Comparison of ENCODE assay signal across 25 cellular contexts in the genomic region with DNA sequence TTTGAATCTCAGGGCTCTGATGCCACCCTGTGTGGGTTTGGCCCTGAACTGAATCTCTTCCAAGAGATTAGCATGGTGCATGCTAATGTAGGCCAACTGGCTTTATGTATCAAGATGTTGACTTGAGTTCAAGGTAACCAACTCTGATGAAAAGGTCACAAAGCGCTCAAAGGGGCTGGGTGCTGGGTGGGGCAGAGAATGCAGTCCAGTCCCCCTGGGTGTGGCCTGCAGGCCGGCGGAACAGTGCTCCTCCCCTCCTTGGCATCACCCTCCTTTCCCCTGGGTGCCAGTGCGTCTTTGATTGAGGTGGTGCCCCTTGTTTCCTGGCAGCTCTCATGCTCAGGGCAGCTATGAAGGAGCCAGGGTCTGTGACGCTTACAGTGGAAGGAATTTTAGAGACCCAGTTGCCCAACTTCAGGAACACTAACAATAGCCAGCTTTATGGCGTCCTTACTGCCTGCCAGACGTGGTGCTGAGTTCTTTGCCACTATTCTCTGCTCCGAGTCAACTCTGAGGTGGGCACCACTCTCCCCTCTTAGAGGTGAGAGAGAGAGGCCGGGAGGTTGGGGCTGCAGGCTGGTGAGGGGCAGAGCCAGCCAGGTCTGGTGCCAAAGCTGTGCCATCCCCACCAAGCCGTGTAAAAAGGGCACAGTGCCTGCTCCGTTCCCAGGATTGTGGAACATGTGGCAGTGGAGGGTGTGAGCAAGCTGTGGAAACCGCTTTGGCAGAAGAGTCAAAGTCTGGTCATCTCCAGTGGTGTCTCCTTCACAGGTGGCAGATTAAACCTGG. TPM values are rescaled to one million over a fixed set of nuclear protein-coding genes. Genes with fewer than 3 reads are reported as not detected.
A peak's percentile ranks its signal among the peaks of the same experiment; 100 is the strongest.
DNase-seq lines count a peak whose midpoint lies in the region; ATAC-seq and TF ChIP-seq lines count a peak whose summit lies in the region.
"Had no signal": no experiment of that assay in that cellular context is flagged by ENCODE, and none has a peak within 500 bp of the region (broad histone marks: within the 10 kb centered on the region; RNA-seq: fewer than 3 reads in every experiment).

No MANE protein-coding gene starts in this region.

- peak; percentile 47 for ATAC-seq in Right ventricle myocardium superior (ENCODE audit: poor library complexity)
- ATAC-seq in mucosa of descending colon: peak; percentile 31
- ATAC-seq: GM12878 had no signal

- H3K27me3 ChIP-seq in adrenal gland: no peaks in the 10 kb centered on the region
- no peaks in the 10 kb centered on the region for H3K27me3 ChIP-seq in stomach smooth muscle (ENCODE audit: control insufficient read depth in 1 of 2, insufficient read depth in 2 of 2, low read length in 2 of 2)
- no peaks in the 10 kb centered on the region for H3K27me3 ChIP-seq in testis
- H3K27me3 ChIP-seq: BLaER1 treated with 17β-estradiol and CSF1 and Interleukin-3, amounts not matched to agents 10 nM and 100 nM; ovary; uterus had no signal

- DNase-seq in adrenal gland: peak in 5 of 7 donors; percentile 52 to 77 (median 71)
- DNase-seq in Right ventricle myocardium superior: no peak
- DNase-seq in mucosa of descending colon: no peak
- DNase-seq in T-helper 2 cell treated with Interferon-gamma antibody and Interleukin-4, amounts not matched to agents 5 μg/mL and 100 μg/mL, for 36 hours (ENCODE audit: low spot score): no peak
- DNase-seq in cerebellar nuclear complex (lab: John Stamatoyannopoulos, UW): no peak
- no peak for DNase-seq in DMS79 treated with DMSO at 0.1 percent for 48 hours (lab: John Stamatoyannopoulos, UW)
- no peak for DNase-seq in testis
- DNase-seq: activated gamma-delta T cell treated with Interleukin-2 at 50 U/mL for 16 hours; activated T-cell treated with anti-CD3 and anti-CD28 coated beads, Interleukin-2, amount 50 U/mL, for 24 hours; Caco-2; DND-41; head of caudate nucleus; Kasumi-1; NCI-H1092; NCI-H187 treated with DMSO at 0.1 percent for 48 hours; NCI-H748 treated with DMSO at 0.1 percent for 48 hours; nephron progenitor cell; ovary; stimulated activated CD8-positive, alpha-beta memory T cell treated with anti-CD3 and anti-CD28 coated beads, Interleukin-4, amount 100 ng/mL, for 48 hours; uterus had no signal

- no peaks in the 10 kb centered on the region for H3K9me3 ChIP-seq in adrenal gland (replicated peaks in 1 of 3)
- no peaks in the 10 kb centered on the region for H3K9me3 ChIP-seq in mucosa of descending colon
- no peaks in the 10 kb centered on the region for H3K9me3 ChIP-seq in stomach smooth muscle (ENCODE audit: control insufficient read depth in 2 of 2, low read length in 2 of 2)
- no peaks in the 10 kb centered on the region for H3K9me3 ChIP-seq in testis
- H3K9me3 ChIP-seq: BLaER1 treated with 17β-estradiol and CSF1 and Interleukin-3, amounts not matched to agents 10 nM and 100 nM; Caco-2; ovary; uterus had no signal

- H3K9ac ChIP-seq in stomach smooth muscle (ENCODE audit: low read length in 2 of 2): peak overlapping the region in 1 of 2 donors; percentile 50
- H3K9ac ChIP-seq: BLaER1 treated with 17β-estradiol and CSF1 and Interleukin-3, amounts not matched to agents 10 nM and 100 nM had no signal

- intact Hi-C loops in adrenal gland (cut with DNase I) (no loop called here), Right ventricle myocardium superior (cut with DNase I) (no loop called here), mucosa of descending colon (cut with DNase I, micrococcal nuclease) (no loop called here), testis (cut with DNase I; ENCODE audit: low total_unique reads) (no loop called here)

- H3K4me1 ChIP-seq in adrenal gland (replicated peaks in 1 of 2) (peaks cover 7 to 34% of the 10 kb centered on the region in 2 donors), mucosa of descending colon (ENCODE audit: low read depth) (no peaks in the 10 kb centered on the region), stomach smooth muscle (ENCODE audit: control insufficient read depth, insufficient read depth, low read length) (peaks cover 94% of the 10 kb centered on the region), testis (no peaks in the 10 kb centered on the region)
- H3K4me1 ChIP-seq: Caco-2, uterus had no signal

- H3K27me3 Mint-ChIP-seq in T-helper 2 cell treated with Interferon-gamma antibody and Interleukin-4, amounts not matched to agents 5 μg/mL and 100 μg/mL, for 36 hours (ENCODE audit: low read depth): peaks cover 8% of the 10 kb centered on the region

- H3K4me3 ChIP-seq in adrenal gland (no peak overlapping the region), mucosa of descending colon (no peak overlapping the region), stomach smooth muscle (ENCODE audit: low read length in 2 of 2) (peak overlapping the region in 1 of 2 donors; percentile 35), testis (no peak overlapping the region)
- H3K4me3 ChIP-seq: BLaER1 treated with 17β-estradiol and CSF1 and Interleukin-3, amounts not matched to agents 10 nM and 100 nM; GM12878; ovary; uterus had no signal

- no peaks in the 10 kb centered on the region for H3K9me3 Mint-ChIP-seq in T-helper 2 cell treated with Interferon-gamma antibody and Interleukin-4, amounts not matched to agents 5 μg/mL and 100 μg/mL, for 36 hours
- H3K9me3 Mint-ChIP-seq: activated T-cell treated with anti-CD3 and anti-CD28 coated beads, Interleukin-2, amount 50 U/mL, for 24 hours; dendritic cell treated with granulocyte-macrophage colony-stimulating factor and Interleukin-4, amounts not matched to agents 40 ng/mL and 50 ng/mL, for 4 days; nephron progenitor cell; T-helper 1 cell treated with Interleukin-12 subunit alpha and Interleukin-12 subunit beta and Interleukin-4 antibody, amounts not matched to agents 30 μg/mL and 1 μg/mL, for 36 hours had no signal

- H3K4me1 Mint-ChIP-seq in T-helper 2 cell treated with Interferon-gamma antibody and Interleukin-4, amounts not matched to agents 5 μg/mL and 100 μg/mL, for 36 hours (ENCODE audit: low read depth): peaks cover 3% of the 10 kb centered on the region

- H3K36me3 Mint-ChIP-seq in T-helper 2 cell treated with Interferon-gamma antibody and Interleukin-4, amounts not matched to agents 5 μg/mL and 100 μg/mL, for 36 hours (ENCODE audit: low read depth): no peaks in the 10 kb centered on the region

- WGBS in adrenal gland, 4 donors: 57 to 70% (median 63%) methylated on average over 9 to 12 of the region's 12 CpGs
- WGBS in testis, 2 donors: 85 to 93% methylated on average over 12 of the region's 12 CpGs

- H3K27ac Mint-ChIP-seq in T-helper 2 cell treated with Interferon-gamma antibody and Interleukin-4, amounts not matched to agents 5 μg/mL and 100 μg/mL, for 36 hours: no peak overlapping the region
- H3K27ac Mint-ChIP-seq: activated T-cell treated with anti-CD3 and anti-CD28 coated beads, Interleukin-2, amount 50 U/mL, for 24 hours; dendritic cell treated with granulocyte-macrophage colony-stimulating factor and Interleukin-4, amounts not matched to agents 40 ng/mL and 50 ng/mL, for 4 days; nephron progenitor cell; T-helper 1 cell treated with Interleukin-12 subunit alpha and Interleukin-12 subunit beta and Interleukin-4 antibody, amounts not matched to agents 30 μg/mL and 1 μg/mL, for 36 hours had no signal

- TF ChIP-seq CTCF in adrenal gland (IDR thresholded peaks at IDR 0.05): no peak
- no peak for TF ChIP-seq CTCF in mucosa of descending colon (IDR thresholded peaks at IDR 0.05)
- TF ChIP-seq CTCF in testis (IDR thresholded peaks at IDR 0.05): no peak

- H3K27ac ChIP-seq in adrenal gland (peak overlapping the region in 4 of 5 donors; percentile 27 to 65 (median 34)), stomach smooth muscle (ENCODE audit: low read length) (peak overlapping the region; percentile 98), testis (no peak overlapping the region)
- H3K27ac ChIP-seq: BLaER1 treated with 17β-estradiol and CSF1 and Interleukin-3, amounts not matched to agents 10 nM and 100 nM; ovary; uterus had no signal

- TF ChIP-seq POLR2A in adrenal gland (IDR thresholded peaks at IDR 0.05) (no peak), testis (IDR thresholded peaks at IDR 0.05) (no peak)

- H3K36me3 ChIP-seq in adrenal gland (replicated peaks in 1 of 2) (peaks cover 0 to 14% of the 10 kb centered on the region in 2 donors), mucosa of descending colon (ENCODE audit: low read depth) (no peaks in the 10 kb centered on the region), stomach smooth muscle (ENCODE audit: control insufficient read depth in 2 of 2, insufficient read depth in 2 of 2, low read length in 2 of 2) (peaks cover 41 to 52% of the 10 kb centered on the region in 2 donors), testis (ENCODE audit: low read depth, missing control alignments) (no peaks in the 10 kb centered on the region)
- H3K36me3 ChIP-seq: BLaER1 treated with 17β-estradiol and CSF1 and Interleukin-3, amounts not matched to agents 10 nM and 100 nM; ovary; uterus had no signal

- no peak overlapping the region for H3K4me3 Mint-ChIP-seq in T-helper 2 cell treated with Interferon-gamma antibody and Interleukin-4, amounts not matched to agents 5 μg/mL and 100 μg/mL, for 36 hours
- H3K4me3 Mint-ChIP-seq: activated T-cell treated with anti-CD3 and anti-CD28 coated beads, Interleukin-2, amount 50 U/mL, for 24 hours; dendritic cell treated with granulocyte-macrophage colony-stimulating factor and Interleukin-4, amounts not matched to agents 40 ng/mL and 50 ng/mL, for 4 days; nephron progenitor cell; T-helper 1 cell treated with Interleukin-12 subunit alpha and Interleukin-12 subunit beta and Interleukin-4 antibody, amounts not matched to agents 30 μg/mL and 1 μg/mL, for 36 hours had no signal

RNA-seq across cellular contexts. Expression of gene SYNM, which starts 9.8 kb away (rescaled TPM):
- total RNA-seq in adrenal gland: 10 to 100 TPM; 23.6 to 44.6 (median 38.3) TPM
- 10 to 100 TPM; 11.1 to 25.0 (median 22.0) TPM for polyA plus RNA-seq in adrenal gland
- 295 TPM for total RNA-seq in Right ventricle myocardium superior
- 100 to 1,000 TPM in 1 of 3 donors, 10 to 100 TPM in 2; 10.9 to 777 (median 37.0) TPM for total RNA-seq in mucosa of descending colon
- total RNA-seq in testis: 10 to 100 TPM in 1 of 2 donors, 1 to 10 TPM in 1; 10.0 to 11.1 TPM
- 17.9 TPM for polyA plus RNA-seq in testis (ENCODE audit: insufficient read depth, low read depth, low replicate concordance)

Comparison
In these comparisons a context has a peak if more than half of its experiments do, and no peak if none do; other contexts are left out.
1. DNase-seq: peak in adrenal gland (5 of 7); none in Right ventricle myocardium superior (single experiment), mucosa of descending colon (0 of 3), T-helper 2 cell treated with Interferon-gamma antibody and Interleukin-4, amounts not matched to agents 5 μg/mL and 100 μg/mL, for 36 hours (single experiment), cerebellar nuclear complex (0 of 2), DMS79 treated with DMSO at 0.1 percent for 48 hours (single experiment) and testis (single experiment).
2. H3K27ac ChIP-seq: peak in adrenal gland (4 of 5) and stomach smooth muscle (single experiment); none in testis (0 of 2).